Comparison of ENCODE assay signal across 29 cellular contexts in genomic region chr10:86974484-86974883, GRCh38. TPM values are rescaled to one million over a fixed set of nuclear protein-coding genes. Genes with fewer than 3 reads are reported as not detected.
DNase-seq lines count a peak whose midpoint lies in the region; ATAC-seq and TF ChIP-seq lines count a peak whose summit lies in the region.
"Had no signal": no experiment of that assay in that cellular context is flagged by ENCODE, and none has a peak within 500 bp of the region (broad histone marks: within the 10 kb centered on the region; RNA-seq: fewer than 3 reads in every experiment).

No MANE protein-coding gene starts in this region.

- H3K9me3 ChIP-seq in lower lobe of right lung (no peaks in the 10 kb centered on the region), tibial artery (no peaks in the 10 kb centered on the region), gastrocnemius medialis (no peaks in the 10 kb centered on the region)
- H3K9me3 ChIP-seq: A549, heart right ventricle, left lung, SK-N-SH had no signal

- no peaks in the 10 kb centered on the region for H3K27me3 Mint-ChIP-seq in central memory CD8-positive, alpha-beta T cell
- peaks cover 14% of the 10 kb centered on the region for H3K27me3 Mint-ChIP-seq in activated CD4-positive, alpha-beta T cell treated with anti-CD3 and anti-CD28 coated beads, Interleukin-2, amount 10 ng/mL, durations not matched to agents 7 days and 5 days

- peaks cover 15% of the 10 kb centered on the region for H3K4me1 Mint-ChIP-seq in central memory CD8-positive, alpha-beta T cell
- peaks cover 13% of the 10 kb centered on the region for H3K4me1 Mint-ChIP-seq in activated CD4-positive, alpha-beta T cell treated with anti-CD3 and anti-CD28 coated beads, Interleukin-2, amount 10 ng/mL, durations not matched to agents 7 days and 5 days

- H3K27me3 ChIP-seq in lower lobe of right lung (ENCODE audit: low read depth) (no peaks in the 10 kb centered on the region), tibial artery (no peaks in the 10 kb centered on the region), gastrocnemius medialis (no peaks in the 10 kb centered on the region)

- no peaks in the 10 kb centered on the region for H3K9me3 Mint-ChIP-seq in central memory CD8-positive, alpha-beta T cell
- H3K9me3 Mint-ChIP-seq in activated CD4-positive, alpha-beta T cell treated with anti-CD3 and anti-CD28 coated beads, Interleukin-2, amount 10 ng/mL, durations not matched to agents 7 days and 5 days = no peaks in the 10 kb centered on the region
- H3K9me3 Mint-ChIP-seq: activated T-helper 1 cell treated with anti-CD3 and anti-CD28 coated beads, Interleukin-12 subunit alpha, Interleukin-12 subunit beta, Interleukin-2, Interleukin-4 antibody, amounts not matched to agents 30 ng/mL and 10 ng/mL and 1 ng/mL, durations not matched to agents 14 hours and 24 hours and 36 hours; natural killer cell; stimulated activated effector memory CD8-positive, alpha-beta T cell treated with anti-CD3 and anti-CD28 coated beads, Interleukin-12 subunit alpha, Interleukin-12 subunit beta, amount 100 ng/mL, for 72 hours had no signal

- H3K36me3 ChIP-seq in lower lobe of right lung (no peaks in the 10 kb centered on the region), tibial artery (peaks cover 0 to 4% (median 0%) of the 10 kb centered on the region in 3 donors), gastrocnemius medialis (no peaks in the 10 kb centered on the region)
- H3K36me3 ChIP-seq: heart right ventricle, left lung had no signal

- intact Hi-C loops in lower lobe of right lung (cut with DNase I) (no loop called here), tibial artery (cut with DNase I; ENCODE audit: low total_unique reads) (no loop called here), gastrocnemius medialis (cut with DNase I; ENCODE audit: low total_unique reads) (loop anchor here (5.0 kb wide), 1 partner anchor 217 kb away; the partner anchor contains the start of gene BMPR1A)

- TF ChIP-seq CTCF in lower lobe of right lung (IDR thresholded peaks at IDR 0.05) (no peak), tibial artery (IDR thresholded peaks at IDR 0.05) (no peak), gastrocnemius medialis (IDR thresholded peaks at IDR 0.05 in 4 of 5, conservative IDR thresholded peaks at IDR 0.05 in 1 of 5) (no peak)

- peak overlapping the region; percentile 69 for H3K27ac ChIP-seq in lower lobe of right lung
- H3K27ac ChIP-seq in tibial artery = peak overlapping the region; percentile 99 to 100
- H3K27ac ChIP-seq in gastrocnemius medialis = peak overlapping the region in 1 of 4 donors; percentile 5
- H3K27ac ChIP-seq: A549 had no signal

- DNase-seq in HT-29 (ENCODE audit: low spot score) (peak; percentile 51), lower lobe of right lung (no peak), tibial artery (no peak), GF-D8 (lab: John Stamatoyannopoulos, UW) (no peak), AG08395 (ENCODE audit: low spot score) (no peak), gastrocnemius medialis (no peak)
- no peak for DNase-seq in central memory CD8-positive, alpha-beta T cell (ENCODE audit: low spot score in 2 of 2)
- DNase-seq in activated CD4-positive, alpha-beta T cell treated with anti-CD3 and anti-CD28 coated beads, Interleukin-2, amount 10 ng/mL, durations not matched to agents 7 days and 5 days = no peak
- DNase-seq: activated CD4-positive, alpha-beta T cell treated with anti-CD3 and anti-CD28 coated beads for 4 hours; activated CD8-positive, alpha-beta memory T cell treated with anti-CD3 and anti-CD28 coated beads, Interleukin-2, amount 10 ng/mL, durations not matched to agents 7 days and 5 days; activated naive CD4-positive, alpha-beta T cell treated with anti-CD3 and anti-CD28 coated beads, Interleukin-2, amount 50 U/mL, for 16 hours; caudate nucleus; DMS79; dorsolateral prefrontal cortex; GOT3; heart right ventricle; left lung; midbrain; natural killer cell; NCI-H1694 treated with DMSO at 0.1 percent for 48 hours; NCI-H69; SK-N-SH; stimulated activated CD4-positive, alpha-beta T cell treated with anti-CD3 and anti-CD28 coated beads, Interleukin-2, amount 100 ng/mL, for 48 hours had no signal

- CTCF ChIA-PET in activated CD4-positive, alpha-beta T cell treated with anti-CD3 and anti-CD28 coated beads, Interleukin-2, amount 10 ng/mL, durations not matched to agents 7 days and 5 days (lab: Charles Lee) = no interaction called here

- POLR2A ChIA-PET in activated CD4-positive, alpha-beta T cell treated with anti-CD3 and anti-CD28 coated beads, Interleukin-2, amount 10 ng/mL, durations not matched to agents 7 days and 5 days (lab: Charles Lee) = no interaction called here

- peak overlapping the region; percentile 28 for H3K4me3 ChIP-seq in lower lobe of right lung
- H3K4me3 ChIP-seq in tibial artery = no peak overlapping the region
- H3K4me3 ChIP-seq in gastrocnemius medialis = no peak overlapping the region
- H3K4me3 ChIP-seq: A549, dorsolateral prefrontal cortex, heart right ventricle, left lung had no signal

- ATAC-seq in central memory CD8-positive, alpha-beta T cell (replicated peaks; ENCODE audit: extremely low read depth, poor library complexity, severe bottlenecking) = no peak
- ATAC-seq in lower lobe of right lung = no peak
- ATAC-seq in gastrocnemius medialis = no peak
- ATAC-seq: A549; activated CD8-positive, alpha-beta memory T cell treated with anti-CD3 and anti-CD28 coated beads, Interleukin-2, amount 10 ng/mL, durations not matched to agents 7 days and 5 days; heart right ventricle; left lung; natural killer cell; stimulated activated effector memory CD8-positive, alpha-beta T cell treated with anti-CD3 and anti-CD28 coated beads, Interleukin-12 subunit alpha, Interleukin-12 subunit beta, amount 100 ng/mL, for 72 hours had no signal

- no peak overlapping the region for H3K4me3 Mint-ChIP-seq in central memory CD8-positive, alpha-beta T cell
- no peak overlapping the region for H3K4me3 Mint-ChIP-seq in activated CD4-positive, alpha-beta T cell treated with anti-CD3 and anti-CD28 coated beads, Interleukin-2, amount 10 ng/mL, durations not matched to agents 7 days and 5 days
- H3K4me3 Mint-ChIP-seq: activated CD8-positive, alpha-beta memory T cell treated with anti-CD3 and anti-CD28 coated beads, Interleukin-2, amount 10 ng/mL, durations not matched to agents 7 days and 5 days; activated T-helper 1 cell treated with anti-CD3 and anti-CD28 coated beads, Interleukin-12 subunit alpha, Interleukin-12 subunit beta, Interleukin-2, Interleukin-4 antibody, amounts not matched to agents 30 ng/mL and 10 ng/mL and 1 ng/mL, durations not matched to agents 14 hours and 24 hours and 36 hours; B cell; natural killer cell; stimulated activated effector memory CD8-positive, alpha-beta T cell treated with anti-CD3 and anti-CD28 coated beads, Interleukin-12 subunit alpha, Interleukin-12 subunit beta, amount 100 ng/mL, for 72 hours had no signal

- peaks cover 30% of the 10 kb centered on the region for H3K4me1 ChIP-seq in lower lobe of right lung
- H3K4me1 ChIP-seq in tibial artery = peaks cover under 1 to 75% (median 33%) of the 10 kb centered on the region in 4 donors
- peaks cover 24 to 29% of the 10 kb centered on the region in 2 donors for H3K4me1 ChIP-seq in gastrocnemius medialis

- peak overlapping the region; percentile 27 for H3K27ac Mint-ChIP-seq in central memory CD8-positive, alpha-beta T cell (ENCODE audit: low read depth)
- H3K27ac Mint-ChIP-seq in activated CD4-positive, alpha-beta T cell treated with anti-CD3 and anti-CD28 coated beads, Interleukin-2, amount 10 ng/mL, durations not matched to agents 7 days and 5 days = no peak overlapping the region
- H3K27ac Mint-ChIP-seq: activated CD8-positive, alpha-beta memory T cell treated with anti-CD3 and anti-CD28 coated beads, Interleukin-2, amount 10 ng/mL, durations not matched to agents 7 days and 5 days; activated T-helper 1 cell treated with anti-CD3 and anti-CD28 coated beads, Interleukin-12 subunit alpha, Interleukin-12 subunit beta, Interleukin-2, Interleukin-4 antibody, amounts not matched to agents 30 ng/mL and 10 ng/mL and 1 ng/mL, durations not matched to agents 14 hours and 24 hours and 36 hours; B cell; natural killer cell; stimulated activated effector memory CD8-positive, alpha-beta T cell treated with anti-CD3 and anti-CD28 coated beads, Interleukin-12 subunit alpha, Interleukin-12 subunit beta, amount 100 ng/mL, for 72 hours had no signal

- peaks cover 7% of the 10 kb centered on the region for H3K36me3 Mint-ChIP-seq in central memory CD8-positive, alpha-beta T cell (ENCODE audit: insufficient read depth)
- no peaks in the 10 kb centered on the region for H3K36me3 Mint-ChIP-seq in activated CD4-positive, alpha-beta T cell treated with anti-CD3 and anti-CD28 coated beads, Interleukin-2, amount 10 ng/mL, durations not matched to agents 7 days and 5 days (ENCODE audit: low read depth)
- H3K36me3 Mint-ChIP-seq: activated CD8-positive, alpha-beta memory T cell treated with anti-CD3 and anti-CD28 coated beads, Interleukin-2, amount 10 ng/mL, durations not matched to agents 7 days and 5 days; natural killer cell had no signal

- TF ChIP-seq POLR2A in gastrocnemius medialis (IDR thresholded peaks at IDR 0.05) = no peak

- in situ Hi-C loops in gastrocnemius medialis (cut with MboI; ENCODE audit: low sequenced_read_pairs in 4 of 4) = no loop called here

RNA-seq across cellular contexts. Expression of gene ADIRF, which starts 6.2 kb away (rescaled TPM):
- total RNA-seq in HT-29 (2014; rRNA removed; shearing (Covaris generic)) = 1.6 and 3.1 TPM in 2 replicates
- total RNA-seq in lower lobe of right lung (158 TPM), gastrocnemius medialis (10 to 100 TPM; 20.1 to 51.2 (median 31.0) TPM)
- not detected for total RNA-seq in activated CD4-positive, alpha-beta T cell treated with anti-CD3 and anti-CD28 coated beads, Interleukin-2, amount 10 ng/mL, durations not matched to agents 7 days and 5 days
- total RNA-seq: activated CD8-positive, alpha-beta memory T cell treated with anti-CD3 and anti-CD28 coated beads, Interleukin-2, amount 10 ng/mL, durations not matched to agents 7 days and 5 days; activated T-helper 1 cell treated with anti-CD3 and anti-CD28 coated beads, Interleukin-12 subunit alpha, Interleukin-12 subunit beta, Interleukin-2, Interleukin-4 antibody, amounts not matched to agents 30 ng/mL and 10 ng/mL and 1 ng/mL, durations not matched to agents 14 hours and 24 hours and 36 hours; B cell; natural killer cell; T-helper 2 cell treated with Interferon-gamma antibody and Interleukin-4, amounts not matched to agents 100 ng/mL and 5 ng/mL, for 36 hours had no signal

RNA-seq across cellular contexts. Expression of gene SNCG, which starts 16.1 kb away (rescaled TPM):
- 647 and 699 TPM in 2 replicates for total RNA-seq in HT-29 (2014; rRNA removed; shearing (Covaris generic))
- total RNA-seq in lower lobe of right lung (25.0 TPM), gastrocnemius medialis (1 to 10 TPM; 2.0 to 9.9 (median 3.0) TPM)
- total RNA-seq in activated CD4-positive, alpha-beta T cell treated with anti-CD3 and anti-CD28 coated beads, Interleukin-2, amount 10 ng/mL, durations not matched to agents 7 days and 5 days = not detected
- total RNA-seq: activated CD8-positive, alpha-beta memory T cell treated with anti-CD3 and anti-CD28 coated beads, Interleukin-2, amount 10 ng/mL, durations not matched to agents 7 days and 5 days; B cell; natural killer cell; T-helper 2 cell treated with Interferon-gamma antibody and Interleukin-4, amounts not matched to agents 100 ng/mL and 5 ng/mL, for 36 hours had no signal

RNA-seq across cellular contexts. Expression of gene MMRN2, which starts 17.1 kb away (rescaled TPM):
- 23.4 and 26.6 TPM in 2 replicates for total RNA-seq in HT-29 (2014; rRNA removed; shearing (Covaris generic))
- total RNA-seq in lower lobe of right lung (53.1 TPM), gastrocnemius medialis (10 to 100 TPM; 14.6 to 34.8 (median 25.8) TPM)
- not detected for total RNA-seq in activated CD4-positive, alpha-beta T cell treated with anti-CD3 and anti-CD28 coated beads, Interleukin-2, amount 10 ng/mL, durations not matched to agents 7 days and 5 days
- total RNA-seq: activated CD8-positive, alpha-beta memory T cell treated with anti-CD3 and anti-CD28 coated beads, Interleukin-2, amount 10 ng/mL, durations not matched to agents 7 days and 5 days; activated T-helper 1 cell treated with anti-CD3 and anti-CD28 coated beads, Interleukin-12 subunit alpha, Interleukin-12 subunit beta, Interleukin-2, Interleukin-4 antibody, amounts not matched to agents 30 ng/mL and 10 ng/mL and 1 ng/mL, durations not matched to agents 14 hours and 24 hours and 36 hours; T-helper 2 cell treated with Interferon-gamma antibody and Interleukin-4, amounts not matched to agents 100 ng/mL and 5 ng/mL, for 36 hours had no signal

RNA-seq across cellular contexts. Expression of gene FAM25A, which starts 45.6 kb away (rescaled TPM):
- total RNA-seq in HT-29 (2014; rRNA removed; shearing (Covaris generic)) = 0.76 TPM in 1 of 2 replicates, not detected in the other
- total RNA-seq in lower lobe of right lung (not detected), gastrocnemius medialis (not detected)
- not detected for total RNA-seq in activated CD4-positive, alpha-beta T cell treated with anti-CD3 and anti-CD28 coated beads, Interleukin-2, amount 10 ng/mL, durations not matched to agents 7 days and 5 days
- total RNA-seq: activated CD8-positive, alpha-beta memory T cell treated with anti-CD3 and anti-CD28 coated beads, Interleukin-2, amount 10 ng/mL, durations not matched to agents 7 days and 5 days; activated T-helper 1 cell treated with anti-CD3 and anti-CD28 coated beads, Interleukin-12 subunit alpha, Interleukin-12 subunit beta, Interleukin-2, Interleukin-4 antibody, amounts not matched to agents 30 ng/mL and 10 ng/mL and 1 ng/mL, durations not matched to agents 14 hours and 24 hours and 36 hours; B cell; heart right ventricle; left lung; natural killer cell; osteoblast; T-helper 2 cell treated with Interferon-gamma antibody and Interleukin-4, amounts not matched to agents 100 ng/mL and 5 ng/mL, for 36 hours had no signal

Comparison
In these comparisons a context has a peak if more than half of its experiments do, and no peak if none do; other contexts are left out.
1. RNA of gene SNCG, which starts 16.1 kb away (total RNA-seq): 647 to 699 TPM in HT-29; 25.0 TPM in lower lobe of right lung (single experiment), 2.0 to 9.9 TPM in gastrocnemius medialis and not detected in activated CD4-positive, alpha-beta T cell treated with anti-CD3 and anti-CD28 coated beads, Interleukin-2, amount 10 ng/mL, durations not matched to agents 7 days and 5 days; every median in the first group is over 10 times any median in the second.
2. RNA of gene MMRN2, which starts 17.1 kb away (total RNA-seq): 53.1 TPM in lower lobe of right lung (single experiment), 14.6 to 34.8 TPM in gastrocnemius medialis and 23.4 to 26.6 TPM in HT-29; not detected in activated CD4-positive, alpha-beta T cell treated with anti-CD3 and anti-CD28 coated beads, Interleukin-2, amount 10 ng/mL, durations not matched to agents 7 days and 5 days; every median in the first group is over 10 times any median in the second.